ENCODE assay signal across 11 cellular contexts in genomic region chr10:76051007-76051936, GRCh38.
A peak's percentile ranks its signal among the peaks of the same experiment; 100 is the strongest.
DNase-seq lines count a peak whose midpoint lies in the region; ATAC-seq and TF ChIP-seq lines count a peak whose summit lies in the region.
"Had no signal": no experiment of that assay in that cellular context is flagged by ENCODE, and none has a peak within 500 bp of the region (broad histone marks: within the 10 kb centered on the region; RNA-seq: fewer than 3 reads in every experiment).

No MANE protein-coding gene starts in this region.

- H3K27me3 ChIP-seq in WERI-Rb-1 (ENCODE audit: insufficient read depth, low read depth, severe bottlenecking) (no peaks in the 10 kb centered on the region), mesendoderm (ENCODE audit: insufficient read depth, low read length, poor library complexity) (no peaks in the 10 kb centered on the region)

- H4K8ac ChIP-seq in mesendoderm (ENCODE audit: low read depth, low read length): no peak overlapping the region

- H3K9me3 ChIP-seq in WERI-Rb-1 (ENCODE audit: severe bottlenecking): peaks cover 8% of the 10 kb centered on the region

- H2BK15ac ChIP-seq in mesendoderm (replicated peaks; ENCODE audit: low read depth): no peak overlapping the region

- DNase-seq in CD14-positive monocyte (ENCODE audit: low spot score) (no peak), WERI-Rb-1 (peak; percentile 24), mesendoderm (peak; percentile 96), SIG-M5 treated with dmso at 0.1 percent for 504 hours (lab: John Stamatoyannopoulos, UW; ENCODE audit: unreplicated experiment) (no peak), NCI-H128 (lab: John Stamatoyannopoulos, UW; ENCODE audit: unreplicated experiment) (no peak), NCI-H526 treated with DMSO at 0.1 percent for 48 hours (lab: John Stamatoyannopoulos, UW) (no peak)
- DNase-seq: activated CD4-positive, alpha-beta T cell treated with anti-CD3 and anti-CD28 coated beads, Interleukin-2, amount 50 U/mL, for 48 hours; activated effector memory CD4-positive, alpha-beta T cell treated with Interleukin-2 at 50 U/mL for 16 hours; T1000 had no signal

- no peak overlapping the region for H2BK120ac ChIP-seq in mesendoderm (ENCODE audit: low read depth, low read length)

- H2AK5ac ChIP-seq in mesendoderm (ENCODE audit: low read length): no peak overlapping the region

- TF ChIP-seq CTCF in CD14-positive monocyte (IDR thresholded peaks at IDR 0.05) (no peak), WERI-Rb-1 (IDR thresholded peaks at IDR 0.05; ENCODE audit: low read depth, low read length) (peak; percentile 15; the same call in 1 of the 2 replicates)

- H3K79me2 ChIP-seq in mesendoderm (ENCODE audit: control insufficient read depth, insufficient read depth, low read length): no peaks in the 10 kb centered on the region

- peaks cover 13 to 30% (median 21%) of the 10 kb centered on the region in 7 donors for H3K9me3 Mint-ChIP-seq in CD14-positive monocyte

- H3K4me3 ChIP-seq in WERI-Rb-1 (ENCODE audit: low read depth, low read length): no peak overlapping the region
- no peak overlapping the region for H3K4me3 ChIP-seq in mesendoderm (ENCODE audit: low read length)

- peaks cover 6% of the 10 kb centered on the region for H3K4me1 ChIP-seq in mesendoderm (ENCODE audit: control insufficient read depth, low read depth, low read length)

- H3K27ac ChIP-seq in WERI-Rb-1 (peak overlapping the region; percentile 44), mesendoderm (ENCODE audit: low read depth, low read length) (no peak overlapping the region)

- H2BK5ac ChIP-seq in mesendoderm (ENCODE audit: low read length): no peak overlapping the region

- no peak overlapping the region for H3K9ac ChIP-seq in mesendoderm (ENCODE audit: low read length)

- no peak overlapping the region for H3K56ac ChIP-seq in mesendoderm (ENCODE audit: low read length)

- peak; percentile 36 for ATAC-seq in HG02798 (IDR thresholded peaks at IDR 0.05; ENCODE audit: poor library complexity, unreplicated experiment)
- ATAC-seq in HG02870 (IDR thresholded peaks at IDR 0.05; ENCODE audit: unreplicated experiment): no peak

- H3K36me3 ChIP-seq in WERI-Rb-1: no peaks in the 10 kb centered on the region
- H3K36me3 ChIP-seq in mesendoderm (ENCODE audit: control insufficient read depth, insufficient read depth, low read length): no peaks in the 10 kb centered on the region

- peaks cover 30 to 67% of the 10 kb centered on the region in 2 donors for H3K36me3 Mint-ChIP-seq in CD14-positive monocyte

- no peak overlapping the region for H3K23ac ChIP-seq in mesendoderm (ENCODE audit: low read length)

- H3K4me1 Mint-ChIP-seq in CD14-positive monocyte: peaks cover 14% of the 10 kb centered on the region

- H3K4me3 Mint-ChIP-seq in CD14-positive monocyte: no peak overlapping the region

- no peak overlapping the region for H3K4ac ChIP-seq in mesendoderm (ENCODE audit: low read depth, low read length)

- no peak overlapping the region for H3K4me2 ChIP-seq in mesendoderm (ENCODE audit: low read length)

- peak overlapping the region; percentile 42 for H3K18ac ChIP-seq in mesendoderm (ENCODE audit: low read length)

- no CpG with 5 or more reads among the region's 12 CpGs for WGBS in mesendoderm (ENCODE audit: extremely low coverage, insufficient coverage, low lambda C conversion rate)

- peak overlapping the region in 6 of 7 donors; percentile 10 to 92 (median 86) for H3K27ac Mint-ChIP-seq in CD14-positive monocyte

- intact Hi-C loops in CD14-positive monocyte (cut with micrococcal nuclease): no loop called here

- H3K27me3 Mint-ChIP-seq in CD14-positive monocyte (ENCODE audit: low read depth in 3 of 3): no peaks in the 10 kb centered on the region

- H4K5ac ChIP-seq in mesendoderm (ENCODE audit: low read length): no peak overlapping the region

- no peaks in the 10 kb centered on the region for H3K79me1 ChIP-seq in mesendoderm (ENCODE audit: low read length)

Comparison
In these comparisons a context has a peak if more than half of its experiments do, and no peak if none do; other contexts are left out.
1. DNase-seq: peak in WERI-Rb-1 (single experiment) and mesendoderm (single experiment); none in CD14-positive monocyte (single experiment), SIG-M5 treated with dmso at 0.1 percent for 504 hours (single experiment), NCI-H128 (single experiment) and NCI-H526 treated with DMSO at 0.1 percent for 48 hours (single experiment).